2 cellular contexts compared by ENCODE assay signal in genomic region chr2:142716463-142717242, GRCh38.
A peak's percentile ranks its signal among the peaks of the same experiment; 100 is the strongest.
TF ChIP-seq lines count a peak whose summit lies in the region.

No MANE protein-coding gene starts in this region.

TF ChIP-seq in GM23338, 12 proteins besides CTCF, POLR2A, EP300 and RAD21 (continued from another document):
- TF ChIP-seq, protein P1, sequence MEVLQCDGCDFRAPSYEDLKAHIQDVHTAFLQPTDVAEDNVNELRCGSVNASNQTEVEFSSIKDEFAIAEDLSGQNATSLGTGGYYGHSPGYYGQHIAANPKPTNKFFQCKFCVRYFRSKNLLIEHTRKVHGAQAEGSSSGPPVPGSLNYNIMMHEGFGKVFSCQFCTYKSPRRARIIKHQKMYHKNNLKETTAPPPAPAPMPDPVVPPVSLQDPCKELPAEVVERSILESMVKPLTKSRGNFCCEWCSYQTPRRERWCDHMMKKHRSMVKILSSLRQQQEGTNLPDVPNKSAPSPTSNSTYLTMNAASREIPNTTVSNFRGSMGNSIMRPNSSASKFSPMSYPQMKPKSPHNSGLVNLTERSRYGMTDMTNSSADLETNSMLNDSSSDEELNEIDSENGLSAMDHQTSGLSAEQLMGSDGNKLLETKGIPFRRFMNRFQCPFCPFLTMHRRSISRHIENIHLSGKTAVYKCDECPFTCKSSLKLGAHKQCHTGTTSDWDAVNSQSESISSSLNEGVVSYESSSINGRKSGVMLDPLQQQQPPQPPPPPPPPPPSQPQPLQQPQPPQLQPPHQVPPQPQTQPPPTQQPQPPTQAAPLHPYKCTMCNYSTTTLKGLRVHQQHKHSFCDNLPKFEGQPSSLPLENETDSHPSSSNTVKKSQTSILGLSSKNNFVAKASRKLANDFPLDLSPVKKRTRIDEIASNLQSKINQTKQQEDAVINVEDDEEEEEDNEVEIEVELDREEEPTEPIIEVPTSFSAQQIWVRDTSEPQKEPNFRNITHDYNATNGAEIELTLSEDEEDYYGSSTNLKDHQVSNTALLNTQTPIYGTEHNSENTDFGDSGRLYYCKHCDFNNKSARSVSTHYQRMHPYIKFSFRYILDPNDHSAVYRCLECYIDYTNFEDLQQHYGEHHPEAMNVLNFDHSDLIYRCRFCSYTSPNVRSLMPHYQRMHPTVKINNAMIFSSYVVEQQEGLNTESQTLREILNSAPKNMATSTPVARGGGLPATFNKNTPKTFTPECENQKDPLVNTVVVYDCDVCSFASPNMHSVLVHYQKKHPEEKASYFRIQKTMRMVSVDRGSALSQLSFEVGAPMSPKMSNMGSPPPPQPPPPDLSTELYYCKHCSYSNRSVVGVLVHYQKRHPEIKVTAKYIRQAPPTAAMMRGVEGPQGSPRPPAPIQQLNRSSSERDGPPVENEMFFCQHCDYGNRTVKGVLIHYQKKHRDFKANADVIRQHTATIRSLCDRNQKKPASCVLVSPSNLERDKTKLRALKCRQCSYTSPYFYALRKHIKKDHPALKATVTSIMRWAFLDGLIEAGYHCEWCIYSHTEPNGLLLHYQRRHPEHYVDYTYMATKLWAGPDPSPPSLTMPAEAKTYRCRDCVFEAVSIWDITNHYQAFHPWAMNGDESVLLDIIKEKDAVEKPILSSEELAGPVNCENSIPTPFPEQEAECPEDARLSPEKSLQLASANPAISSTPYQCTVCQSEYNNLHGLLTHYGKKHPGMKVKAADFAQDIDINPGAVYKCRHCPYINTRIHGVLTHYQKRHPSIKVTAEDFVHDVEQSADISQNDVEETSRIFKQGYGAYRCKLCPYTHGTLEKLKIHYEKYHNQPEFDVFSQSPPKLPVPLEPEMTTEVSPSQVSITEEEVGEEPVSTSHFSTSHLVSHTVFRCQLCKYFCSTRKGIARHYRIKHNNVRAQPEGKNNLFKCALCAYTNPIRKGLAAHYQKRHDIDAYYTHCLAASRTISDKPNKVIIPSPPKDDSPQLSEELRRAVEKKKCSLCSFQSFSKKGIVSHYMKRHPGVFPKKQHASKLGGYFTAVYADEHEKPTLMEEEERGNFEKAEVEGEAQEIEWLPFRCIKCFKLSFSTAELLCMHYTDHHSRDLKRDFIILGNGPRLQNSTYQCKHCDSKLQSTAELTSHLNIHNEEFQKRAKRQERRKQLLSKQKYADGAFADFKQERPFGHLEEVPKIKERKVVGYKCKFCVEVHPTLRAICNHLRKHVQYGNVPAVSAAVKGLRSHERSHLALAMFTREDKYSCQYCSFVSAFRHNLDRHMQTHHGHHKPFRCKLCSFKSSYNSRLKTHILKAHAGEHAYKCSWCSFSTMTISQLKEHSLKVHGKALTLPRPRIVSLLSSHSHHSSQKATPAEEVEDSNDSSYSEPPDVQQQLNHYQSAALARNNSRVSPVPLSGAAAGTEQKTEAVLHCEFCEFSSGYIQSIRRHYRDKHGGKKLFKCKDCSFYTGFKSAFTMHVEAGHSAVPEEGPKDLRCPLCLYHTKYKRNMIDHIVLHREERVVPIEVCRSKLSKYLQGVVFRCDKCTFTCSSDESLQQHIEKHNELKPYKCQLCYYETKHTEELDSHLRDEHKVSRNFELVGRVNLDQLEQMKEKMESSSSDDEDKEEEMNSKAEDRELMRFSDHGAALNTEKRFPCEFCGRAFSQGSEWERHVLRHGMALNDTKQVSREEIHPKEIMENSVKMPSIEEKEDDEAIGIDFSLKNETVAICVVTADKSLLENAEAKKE (CRISPR knock-in tag; IDR thresholded peaks at IDR 0.05): peak; percentile 57; the same call in 1 of the 2 replicates
TF ChIP-seq in GM23338: peak in this region for 1.

TF ChIP-seq in WTC11, 78 proteins besides CTCF, POLR2A, EP300 and RAD21 (continued from another document):
- TF ChIP-seq FOXP4 (CRISPR knock-in tag; IDR thresholded peaks at IDR 0.05) (no peak), IRF2 (CRISPR knock-in tag; IDR thresholded peaks at IDR 0.05; ENCODE audit: borderline replicate concordance, low read depth) (no peak), TCF7 (CRISPR knock-in tag; IDR thresholded peaks at IDR 0.05; ENCODE audit: low read depth) (no peak), CBFB (CRISPR knock-in tag; IDR thresholded peaks at IDR 0.05; ENCODE audit: low read depth) (no peak), ZNF416 (CRISPR knock-in tag; IDR thresholded peaks at IDR 0.05) (no peak), ESRRA (CRISPR knock-in tag; IDR thresholded peaks at IDR 0.05; ENCODE audit: borderline replicate concordance) (no peak)
- TF ChIP-seq, protein P2, sequence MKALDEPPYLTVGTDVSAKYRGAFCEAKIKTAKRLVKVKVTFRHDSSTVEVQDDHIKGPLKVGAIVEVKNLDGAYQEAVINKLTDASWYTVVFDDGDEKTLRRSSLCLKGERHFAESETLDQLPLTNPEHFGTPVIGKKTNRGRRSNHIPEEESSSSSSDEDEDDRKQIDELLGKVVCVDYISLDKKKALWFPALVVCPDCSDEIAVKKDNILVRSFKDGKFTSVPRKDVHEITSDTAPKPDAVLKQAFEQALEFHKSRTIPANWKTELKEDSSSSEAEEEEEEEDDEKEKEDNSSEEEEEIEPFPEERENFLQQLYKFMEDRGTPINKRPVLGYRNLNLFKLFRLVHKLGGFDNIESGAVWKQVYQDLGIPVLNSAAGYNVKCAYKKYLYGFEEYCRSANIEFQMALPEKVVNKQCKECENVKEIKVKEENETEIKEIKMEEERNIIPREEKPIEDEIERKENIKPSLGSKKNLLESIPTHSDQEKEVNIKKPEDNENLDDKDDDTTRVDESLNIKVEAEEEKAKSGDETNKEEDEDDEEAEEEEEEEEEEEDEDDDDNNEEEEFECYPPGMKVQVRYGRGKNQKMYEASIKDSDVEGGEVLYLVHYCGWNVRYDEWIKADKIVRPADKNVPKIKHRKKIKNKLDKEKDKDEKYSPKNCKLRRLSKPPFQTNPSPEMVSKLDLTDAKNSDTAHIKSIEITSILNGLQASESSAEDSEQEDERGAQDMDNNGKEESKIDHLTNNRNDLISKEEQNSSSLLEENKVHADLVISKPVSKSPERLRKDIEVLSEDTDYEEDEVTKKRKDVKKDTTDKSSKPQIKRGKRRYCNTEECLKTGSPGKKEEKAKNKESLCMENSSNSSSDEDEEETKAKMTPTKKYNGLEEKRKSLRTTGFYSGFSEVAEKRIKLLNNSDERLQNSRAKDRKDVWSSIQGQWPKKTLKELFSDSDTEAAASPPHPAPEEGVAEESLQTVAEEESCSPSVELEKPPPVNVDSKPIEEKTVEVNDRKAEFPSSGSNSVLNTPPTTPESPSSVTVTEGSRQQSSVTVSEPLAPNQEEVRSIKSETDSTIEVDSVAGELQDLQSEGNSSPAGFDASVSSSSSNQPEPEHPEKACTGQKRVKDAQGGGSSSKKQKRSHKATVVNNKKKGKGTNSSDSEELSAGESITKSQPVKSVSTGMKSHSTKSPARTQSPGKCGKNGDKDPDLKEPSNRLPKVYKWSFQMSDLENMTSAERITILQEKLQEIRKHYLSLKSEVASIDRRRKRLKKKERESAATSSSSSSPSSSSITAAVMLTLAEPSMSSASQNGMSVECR (CRISPR knock-in tag; IDR thresholded peaks at IDR 0.05; ENCODE audit: borderline replicate concordance): no peak
- TF ChIP-seq, protein P3, sequence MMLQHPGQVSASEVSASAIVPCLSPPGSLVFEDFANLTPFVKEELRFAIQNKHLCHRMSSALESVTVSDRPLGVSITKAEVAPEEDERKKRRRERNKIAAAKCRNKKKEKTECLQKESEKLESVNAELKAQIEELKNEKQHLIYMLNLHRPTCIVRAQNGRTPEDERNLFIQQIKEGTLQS (CRISPR knock-in tag; conservative IDR thresholded peaks at IDR 0.05): no peak
- TF ChIP-seq, protein P4, sequence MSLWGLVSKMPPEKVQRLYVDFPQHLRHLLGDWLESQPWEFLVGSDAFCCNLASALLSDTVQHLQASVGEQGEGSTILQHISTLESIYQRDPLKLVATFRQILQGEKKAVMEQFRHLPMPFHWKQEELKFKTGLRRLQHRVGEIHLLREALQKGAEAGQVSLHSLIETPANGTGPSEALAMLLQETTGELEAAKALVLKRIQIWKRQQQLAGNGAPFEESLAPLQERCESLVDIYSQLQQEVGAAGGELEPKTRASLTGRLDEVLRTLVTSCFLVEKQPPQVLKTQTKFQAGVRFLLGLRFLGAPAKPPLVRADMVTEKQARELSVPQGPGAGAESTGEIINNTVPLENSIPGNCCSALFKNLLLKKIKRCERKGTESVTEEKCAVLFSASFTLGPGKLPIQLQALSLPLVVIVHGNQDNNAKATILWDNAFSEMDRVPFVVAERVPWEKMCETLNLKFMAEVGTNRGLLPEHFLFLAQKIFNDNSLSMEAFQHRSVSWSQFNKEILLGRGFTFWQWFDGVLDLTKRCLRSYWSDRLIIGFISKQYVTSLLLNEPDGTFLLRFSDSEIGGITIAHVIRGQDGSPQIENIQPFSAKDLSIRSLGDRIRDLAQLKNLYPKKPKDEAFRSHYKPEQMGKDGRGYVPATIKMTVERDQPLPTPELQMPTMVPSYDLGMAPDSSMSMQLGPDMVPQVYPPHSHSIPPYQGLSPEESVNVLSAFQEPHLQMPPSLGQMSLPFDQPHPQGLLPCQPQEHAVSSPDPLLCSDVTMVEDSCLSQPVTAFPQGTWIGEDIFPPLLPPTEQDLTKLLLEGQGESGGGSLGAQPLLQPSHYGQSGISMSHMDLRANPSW (CRISPR knock-in tag; conservative IDR thresholded peaks at IDR 0.05; ENCODE audit: low read depth): no peak
- TF ChIP-seq, protein P5, sequence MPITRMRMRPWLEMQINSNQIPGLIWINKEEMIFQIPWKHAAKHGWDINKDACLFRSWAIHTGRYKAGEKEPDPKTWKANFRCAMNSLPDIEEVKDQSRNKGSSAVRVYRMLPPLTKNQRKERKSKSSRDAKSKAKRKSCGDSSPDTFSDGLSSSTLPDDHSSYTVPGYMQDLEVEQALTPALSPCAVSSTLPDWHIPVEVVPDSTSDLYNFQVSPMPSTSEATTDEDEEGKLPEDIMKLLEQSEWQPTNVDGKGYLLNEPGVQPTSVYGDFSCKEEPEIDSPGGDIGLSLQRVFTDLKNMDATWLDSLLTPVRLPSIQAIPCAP (CRISPR knock-in tag; IDR thresholded peaks at IDR 0.05): no peak
